Comparison of ENCODE assay signal across 14 cellular contexts in the genomic region with DNA sequence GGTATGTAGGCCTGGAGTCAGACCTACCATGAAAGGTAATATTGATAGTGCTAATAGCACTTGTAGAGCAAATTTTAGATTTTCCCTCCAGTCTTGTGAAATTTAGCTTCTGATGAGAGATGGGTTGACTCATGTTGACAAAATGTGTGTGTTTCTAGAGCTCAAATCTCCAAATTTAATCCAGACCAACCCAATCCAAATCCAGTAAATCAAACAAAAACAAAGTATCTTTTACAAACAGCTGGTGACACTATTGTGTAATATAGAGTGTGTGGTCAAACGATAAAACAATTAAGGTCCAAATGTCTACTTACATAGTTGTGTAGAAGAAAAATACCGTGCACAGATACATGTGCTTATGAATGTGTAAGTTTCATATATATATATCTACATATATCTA.
"Had no signal": no experiment of that assay in that cellular context is flagged by ENCODE, and none has a peak within 500 bp of the region (broad histone marks: within the 10 kb centered on the region; RNA-seq: fewer than 3 reads in every experiment).

No MANE protein-coding gene starts in this region.

- DNase-seq: activated CD4-positive, alpha-beta T cell treated with anti-CD3 and anti-CD28 coated beads, Interleukin-2, amount 50 U/mL, for 1 hour; activated CD4-positive, CD25-positive, alpha-beta regulatory T cell; activated CD8-positive, alpha-beta memory T cell treated with anti-CD3 and anti-CD28 coated beads for 24 hours; activated gamma-delta T cell treated with Interleukin-2 at 50 U/mL for 16 hours; central memory CD4-positive, alpha-beta T cell; colonic mucosa; mucosa of descending colon; naive thymus-derived CD8-positive, alpha-beta T cell; pancreas; stimulated activated CD4-positive, alpha-beta T cell treated with anti-CD3 and anti-CD28 coated beads, Interleukin-4, amount 100 ng/mL, for 1 hour; stimulated activated naive B cell treated with anti-CD40 and anti-IgM and Interleukin-4, amounts not matched to agents 10 μg/mL and 1 μg/mL and 100 μg/mL, for 72 hours; T-helper 17 cell had no signal

- H3K4me3 ChIP-seq: colonic mucosa, mucosa of descending colon, pancreas, tibial nerve had no signal

- ATAC-seq: esophagus mucosa; mucosa of descending colon; naive thymus-derived CD8-positive, alpha-beta T cell; stimulated activated naive B cell treated with anti-CD40 and anti-IgM and Interleukin-4, amounts not matched to agents 10 μg/mL and 1 μg/mL and 100 μg/mL, for 72 hours; T-helper 17 cell had no signal

- H3K4me1 ChIP-seq: colonic mucosa had no signal

- H3K9me3 ChIP-seq: colonic mucosa, mucosa of descending colon, pancreas, tibial nerve had no signal

- H3K27ac ChIP-seq: colonic mucosa, tibial nerve had no signal

- H3K27me3 ChIP-seq: colonic mucosa, pancreas, tibial nerve had no signal

- H3K36me3 ChIP-seq: colonic mucosa, pancreas, tibial nerve had no signal
